ENCODE assay signal across 28 cellular contexts in genomic region chr9:15401266-15401665, GRCh38. TPM values are rescaled to one million over a fixed set of nuclear protein-coding genes. Genes with fewer than 3 reads are reported as not detected.
DNase-seq lines count a peak whose midpoint lies in the region; ATAC-seq and TF ChIP-seq lines count a peak whose summit lies in the region.
"Had no signal": no experiment of that assay in that cellular context is flagged by ENCODE, and none has a peak within 500 bp of the region (broad histone marks: within the 10 kb centered on the region; RNA-seq: fewer than 3 reads in every experiment).

No MANE protein-coding gene starts in this region.

- intact Hi-C loops in ascending aorta (cut with DNase I), result no loop called here
- intact Hi-C loops in activated T-helper 2 cell treated with anti-CD3 and anti-CD28 coated beads, Interferon-gamma antibody, Interleukin-2, Interleukin-4, amounts not matched to agents 10 μg/mL and 5 μg/mL and 100 μg/mL, durations not matched to agents 14 hours and 24 hours and 36 hours (cut with micrococcal nuclease), result no loop called here

- H3K79me2 ChIP-seq in osteoblast (ENCODE audit: insufficient read depth, low read length), result no peaks in the 10 kb centered on the region

- no peaks in the 10 kb centered on the region for H3K27me3 Mint-ChIP-seq in activated T-helper 2 cell treated with anti-CD3 and anti-CD28 coated beads, Interferon-gamma antibody, Interleukin-2, Interleukin-4, amounts not matched to agents 10 μg/mL and 5 μg/mL and 100 μg/mL, durations not matched to agents 14 hours and 24 hours and 36 hours (ENCODE audit: low read depth)
- H3K27me3 Mint-ChIP-seq: activated naive CD8-positive, alpha-beta T cell treated with anti-CD3 and anti-CD28 coated beads, Interleukin-2, amount 50 U/mL, for 24 hours; stimulated activated naive CD8-positive, alpha-beta T cell treated with anti-CD3 and anti-CD28 coated beads, Interleukin-15, Interleukin-2, amounts not matched to agents 100 ng/mL and 50 ng/mL, for 24 hours had no signal

- peak overlapping the region; percentile 29 for H3K4me2 ChIP-seq in osteoblast (ENCODE audit: insufficient read depth, low read length)
- H3K4me2 ChIP-seq: GM23338, PC-9 had no signal

- ATAC-seq in HG02970 (IDR thresholded peaks at IDR 0.05; ENCODE audit: low FRiP score, unreplicated experiment), result no peak
- ATAC-seq: activated naive CD8-positive, alpha-beta T cell treated with anti-CD3 and anti-CD28 coated beads, Interleukin-2, amount 50 U/mL, for 24 hours; GM23338 had no signal

- peaks cover 3 to 17% of the 10 kb centered on the region in 2 donors for H3K4me1 ChIP-seq in ascending aorta
- H3K4me1 ChIP-seq in osteoblast (ENCODE audit: insufficient read depth, low read length), result peaks cover 9% of the 10 kb centered on the region
- H3K4me1 ChIP-seq: sigmoid colon, tibial nerve had no signal

- DNase-seq in AG04450 (ENCODE audit: low read depth, low spot score) (no peak), ascending aorta (ENCODE audit: low spot score in 2 of 2) (no peak), fibroblast of pulmonary artery (ENCODE audit: low read depth) (peak; percentile 57), osteoblast (ENCODE audit: insufficient read length, low spot score, missing footprints) (peak; percentile 88), NCI-H2227 (lab: John Stamatoyannopoulos, UW; ENCODE audit: unreplicated experiment) (no peak), RWPE1 (ENCODE audit: low spot score) (no peak)
- DNase-seq in activated T-helper 2 cell treated with anti-CD3 and anti-CD28 coated beads, Interferon-gamma antibody, Interleukin-2, Interleukin-4, amounts not matched to agents 10 μg/mL and 5 μg/mL and 100 μg/mL, durations not matched to agents 14 hours and 24 hours and 36 hours (ENCODE audit: low spot score), result no peak
- DNase-seq: activated CD4-positive, alpha-beta T cell treated with anti-CD3 and anti-CD28 coated beads for 4 hours; activated CD8-positive, alpha-beta memory T cell treated with anti-CD3 and anti-CD28 coated beads for 24 hours; activated gamma-delta T cell; activated naive CD8-positive, alpha-beta T cell treated with anti-CD3 and anti-CD28 coated beads, Interleukin-2, amount 50 U/mL, for 24 hours; activated T-cell treated with anti-CD3 and anti-CD28 coated beads, Interleukin-2, amount 50 U/mL, for 1 hour; AML-193; caudate nucleus; CD4-positive, alpha-beta memory T cell; HFFc6; NCI-H1092; NCI-H1694 treated with DMSO at 0.1 percent for 48 hours; NCI-H524 treated with DMSO at 0.1 percent for 48 hours; posterior cingulate gyrus; Right ventricle myocardium superior; sigmoid colon had no signal

- no peaks in the 10 kb centered on the region for H3K36me3 Mint-ChIP-seq in activated T-helper 2 cell treated with anti-CD3 and anti-CD28 coated beads, Interferon-gamma antibody, Interleukin-2, Interleukin-4, amounts not matched to agents 10 μg/mL and 5 μg/mL and 100 μg/mL, durations not matched to agents 14 hours and 24 hours and 36 hours (ENCODE audit: low read depth)

- H3K27ac Mint-ChIP-seq in activated T-helper 2 cell treated with anti-CD3 and anti-CD28 coated beads, Interferon-gamma antibody, Interleukin-2, Interleukin-4, amounts not matched to agents 10 μg/mL and 5 μg/mL and 100 μg/mL, durations not matched to agents 14 hours and 24 hours and 36 hours, result no peak overlapping the region
- H3K27ac Mint-ChIP-seq: activated naive CD8-positive, alpha-beta T cell treated with anti-CD3 and anti-CD28 coated beads, Interleukin-2, amount 50 U/mL, for 24 hours; CD4-positive, alpha-beta memory T cell; GM23338; HFFc6; stimulated activated naive CD8-positive, alpha-beta T cell treated with anti-CD3 and anti-CD28 coated beads, Interleukin-15, Interleukin-2, amounts not matched to agents 100 ng/mL and 50 ng/mL, for 24 hours had no signal

- H3K27me3 ChIP-seq in AG04450 (ENCODE audit: control insufficient read depth, insufficient read depth, low read length) (peaks cover 3% of the 10 kb centered on the region), ascending aorta (no peaks in the 10 kb centered on the region), osteoblast (ENCODE audit: insufficient read depth, low read length) (no peaks in the 10 kb centered on the region)
- H3K27me3 ChIP-seq: sigmoid colon, tibial nerve had no signal

- peaks cover 24% of the 10 kb centered on the region for H3K9me3 Mint-ChIP-seq in activated T-helper 2 cell treated with anti-CD3 and anti-CD28 coated beads, Interferon-gamma antibody, Interleukin-2, Interleukin-4, amounts not matched to agents 10 μg/mL and 5 μg/mL and 100 μg/mL, durations not matched to agents 14 hours and 24 hours and 36 hours
- H3K9me3 Mint-ChIP-seq: HFFc6 had no signal

- CTCF ChIA-PET in AG04450 (lab: Charles Lee), result interaction anchor here (0.7 kb wide), 1 partner anchor 249 kb away, joined by 4 read pairs; no protein-coding TSS in a partner anchor
- CTCF ChIA-PET in RWPE1 (lab: Yijun Ruan, JAX), result no interaction called here

- H3K36me3 ChIP-seq in ascending aorta, result no peaks in the 10 kb centered on the region
- no peaks in the 10 kb centered on the region for H3K36me3 ChIP-seq in osteoblast (ENCODE audit: insufficient read depth, low read length)
- H3K36me3 ChIP-seq: sigmoid colon, tibial nerve had no signal

- H3K4me3 Mint-ChIP-seq in activated T-helper 2 cell treated with anti-CD3 and anti-CD28 coated beads, Interferon-gamma antibody, Interleukin-2, Interleukin-4, amounts not matched to agents 10 μg/mL and 5 μg/mL and 100 μg/mL, durations not matched to agents 14 hours and 24 hours and 36 hours (ENCODE audit: low read depth), result no peak overlapping the region
- H3K4me3 Mint-ChIP-seq: activated naive CD8-positive, alpha-beta T cell treated with anti-CD3 and anti-CD28 coated beads, Interleukin-2, amount 50 U/mL, for 24 hours; CD4-positive, alpha-beta memory T cell; GM23338; HFFc6; neural crest cell; stimulated activated naive CD8-positive, alpha-beta T cell treated with anti-CD3 and anti-CD28 coated beads, Interleukin-15, Interleukin-2, amounts not matched to agents 100 ng/mL and 50 ng/mL, for 24 hours had no signal

- H3K9me3 ChIP-seq in AG04450 (ENCODE audit: control insufficient read depth, insufficient read depth, low read length) (no peaks in the 10 kb centered on the region; the same call in 1 of the 2 replicates), ascending aorta (no peaks in the 10 kb centered on the region), osteoblast (ENCODE audit: low read depth, low read length) (no peaks in the 10 kb centered on the region)
- H3K9me3 ChIP-seq: sigmoid colon had no signal

- H3K4me3 ChIP-seq in AG04450 (ENCODE audit: low read depth, low read length) (no peak overlapping the region), ascending aorta (peak overlapping the region in 1 of 2 donors; percentile 26), fibroblast of pulmonary artery (replicated peaks; ENCODE audit: low read depth, low read length) (no peak overlapping the region), osteoblast (ENCODE audit: insufficient read depth, low read length) (no peak overlapping the region)
- H3K4me3 ChIP-seq: GM23338, PC-9, sigmoid colon, tibial nerve had no signal

- H2AFZ ChIP-seq in osteoblast (ENCODE audit: low read length), result peak overlapping the region; percentile 61
- H2AFZ ChIP-seq: GM23338, PC-9 had no signal

- no peaks in the 10 kb centered on the region for H4K20me1 ChIP-seq in osteoblast (ENCODE audit: insufficient read depth, low read length)

- TF ChIP-seq CTCF in AG04450 (IDR thresholded peaks at IDR 0.05; ENCODE audit: low read depth, low read length), result no peak
- TF ChIP-seq CTCF in ascending aorta (IDR thresholded peaks at IDR 0.05), result no peak
- TF ChIP-seq CTCF in fibroblast of pulmonary artery (IDR thresholded peaks at IDR 0.05; ENCODE audit: low read length, missing control alignments), result no peak
- no peak for TF ChIP-seq CTCF in osteoblast (IDR thresholded peaks at IDR 0.05; ENCODE audit: extremely low read depth, low read depth, low read length)
- no peak for TF ChIP-seq CTCF in RWPE1 (conservative IDR thresholded peaks at IDR 0.05; ENCODE audit: low read depth)

- POLR2A ChIA-PET in AG04450 (lab: Yijun Ruan, JAX), result interaction anchor here (0.7 kb wide), 1 partner anchor 65 kb away, joined by 3 read pairs; no protein-coding TSS in a partner anchor
- POLR2A ChIA-PET in RWPE1 (lab: Yijun Ruan, JAX; ENCODE audit: low non-redundant PET), result no interaction called here

- no peaks in the 10 kb centered on the region for H3K4me1 Mint-ChIP-seq in activated T-helper 2 cell treated with anti-CD3 and anti-CD28 coated beads, Interferon-gamma antibody, Interleukin-2, Interleukin-4, amounts not matched to agents 10 μg/mL and 5 μg/mL and 100 μg/mL, durations not matched to agents 14 hours and 24 hours and 36 hours (ENCODE audit: low read depth)
- H3K4me1 Mint-ChIP-seq: activated naive CD8-positive, alpha-beta T cell treated with anti-CD3 and anti-CD28 coated beads, Interleukin-2, amount 50 U/mL, for 24 hours; GM23338; neural crest cell had no signal

- peak overlapping the region; percentile 21 for H3K27ac ChIP-seq in AG04450 (ENCODE audit: low read depth, low read length)
- peak overlapping the region; percentile 64 to 78 for H3K27ac ChIP-seq in ascending aorta
- H3K27ac ChIP-seq in osteoblast (ENCODE audit: low read depth, low read length), result peak overlapping the region; percentile 54
- H3K27ac ChIP-seq in RWPE1, result no peak overlapping the region
- H3K27ac ChIP-seq: PC-9, sigmoid colon, tibial nerve had no signal

RNA-seq across cellular contexts. Expression of gene SNAPC3, which starts 21.4 kb away (rescaled TPM):
- polyA plus RNA-seq in AG04450 (2011; rRNA removed), result 31.8 and 45.3 TPM in 2 replicates
- polyA minus RNA-seq in AG04450 (2011; rRNA and poly(A)+ RNA removed), result 17.4 and 33.4 TPM in 2 replicates
- total RNA-seq in ascending aorta, result 8.8 TPM
- 30.4 TPM in 2 replicates for total RNA-seq in osteoblast
- 34.0 and 34.7 TPM in 2 replicates for total RNA-seq in activated T-helper 2 cell treated with anti-CD3 and anti-CD28 coated beads, Interferon-gamma antibody, Interleukin-2, Interleukin-4, amounts not matched to agents 10 μg/mL and 5 μg/mL and 100 μg/mL, durations not matched to agents 14 hours and 24 hours and 36 hours

Comparison
In these comparisons a context has a peak if more than half of its experiments do, and no peak if none do; other contexts are left out.
1. DNase-seq: peak in fibroblast of pulmonary artery (single experiment) and osteoblast (single experiment); none in AG04450 (single experiment), ascending aorta (0 of 2), activated T-helper 2 cell treated with anti-CD3 and anti-CD28 coated beads, Interferon-gamma antibody, Interleukin-2, Interleukin-4, amounts not matched to agents 10 μg/mL and 5 μg/mL and 100 μg/mL, durations not matched to agents 14 hours and 24 hours and 36 hours (single experiment), NCI-H2227 (single experiment) and RWPE1 (single experiment).